ENCODE assay signal across 8 cellular contexts in the genomic region with DNA sequence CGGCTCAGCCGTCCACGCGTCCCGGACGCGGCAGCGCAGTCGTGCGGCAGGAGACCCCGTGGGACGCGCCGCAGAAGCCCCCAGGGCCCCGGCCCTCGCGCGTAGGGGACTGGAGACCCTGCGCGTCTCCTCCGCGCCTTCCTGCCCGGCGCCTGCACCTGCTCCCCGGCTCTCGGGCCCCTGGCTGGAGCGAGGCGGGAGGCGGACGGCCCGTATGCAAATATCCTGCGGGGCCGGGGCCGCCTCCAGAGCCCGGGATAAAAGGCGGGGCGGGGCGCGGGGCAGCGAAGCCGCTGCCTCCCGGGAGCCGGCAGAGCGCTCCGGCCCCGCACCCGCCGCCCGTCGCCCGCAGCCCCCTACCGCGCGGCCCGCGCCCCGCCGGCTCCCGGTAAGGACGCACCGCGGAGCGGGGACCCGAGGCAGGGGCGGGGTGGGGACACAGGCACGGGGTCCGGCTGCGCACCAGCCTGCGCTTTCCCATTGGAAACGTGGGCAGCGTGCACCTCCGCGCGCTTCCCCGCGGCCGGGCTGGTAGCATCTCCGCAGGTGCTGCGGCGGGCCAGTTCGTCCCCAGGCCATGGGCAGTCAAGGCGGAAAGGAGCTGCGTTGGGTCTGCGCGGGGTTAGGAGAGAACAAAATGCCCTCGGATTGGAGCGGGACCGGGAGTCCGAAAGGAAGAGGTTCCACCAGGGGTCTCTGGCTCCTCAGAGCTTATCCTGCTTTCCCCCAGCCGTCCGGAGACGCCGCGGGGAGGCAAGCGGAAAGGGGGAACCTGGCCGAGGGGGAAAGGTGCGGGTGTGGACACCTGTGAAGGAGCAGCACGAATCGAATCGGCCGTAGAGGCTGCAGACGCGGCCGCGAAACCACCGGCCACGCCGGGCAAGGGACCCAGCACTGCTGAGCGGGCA. TPM values are rescaled to one million over a fixed set of nuclear protein-coding genes. Genes with fewer than 3 reads are reported as not detected.
DNase-seq lines count a peak whose midpoint lies in the region; ATAC-seq and TF ChIP-seq lines count a peak whose summit lies in the region.

A gene with protein sequence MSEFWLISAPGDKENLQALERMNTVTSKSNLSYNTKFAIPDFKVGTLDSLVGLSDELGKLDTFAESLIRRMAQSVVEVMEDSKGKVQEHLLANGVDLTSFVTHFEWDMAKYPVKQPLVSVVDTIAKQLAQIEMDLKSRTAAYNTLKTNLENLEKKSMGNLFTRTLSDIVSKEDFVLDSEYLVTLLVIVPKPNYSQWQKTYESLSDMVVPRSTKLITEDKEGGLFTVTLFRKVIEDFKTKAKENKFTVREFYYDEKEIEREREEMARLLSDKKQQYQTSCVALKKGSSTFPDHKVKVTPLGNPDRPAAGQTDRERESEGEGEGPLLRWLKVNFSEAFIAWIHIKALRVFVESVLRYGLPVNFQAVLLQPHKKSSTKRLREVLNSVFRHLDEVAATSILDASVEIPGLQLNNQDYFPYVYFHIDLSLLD (plus strand): TSS at position 287 of the 908 bp plus-strand sequence. CDS start 1,220 bp downstream, outside the sequence.

- DNase-seq in NCI-H2171 treated with DMSO at 0.1 percent for 48 hours (lab: John Stamatoyannopoulos, UW) (peak; percentile 25), NCI-H2171 (lab: John Stamatoyannopoulos, UW) (no peak), NCI-H1105 treated with DMSO at 0.1 percent for 48 hours (lab: John Stamatoyannopoulos, UW) (peak; percentile 22), breast epithelium (ENCODE audit: low spot score in 2 of 2) (no peak), lung (ENCODE audit: low spot score) (peak; percentile 40), uterus (no peak), NOMO-1 treated with DMSO at 0.1 percent for 48 hours (lab: John Stamatoyannopoulos, UW; ENCODE audit: unreplicated experiment) (no peak)

- intact Hi-C loops in breast epithelium (cut with DNase I; ENCODE audit: low total_unique reads) (no loop called here), uterus (cut with DNase I; ENCODE audit: low total_unique reads) (no loop called here)

- WGBS in lung, 2 donors, result 0 to 1% methylated on average over 84 to 109 of the region's 109 CpGs

- H3K36me3 ChIP-seq in breast epithelium (no peaks in the 10 kb centered on the region), lung (ENCODE audit: control insufficient read depth in 2 of 2, insufficient read depth in 2 of 2, low read length in 2 of 2) (no peaks in the 10 kb centered on the region), uterus (no peaks in the 10 kb centered on the region)

- H3K4me1 ChIP-seq in breast epithelium, result peaks cover 0 to 11% of the 10 kb centered on the region in 2 donors
- H3K4me1 ChIP-seq in lung (ENCODE audit: control insufficient read depth in 2 of 2, insufficient read depth in 2 of 2, low read length in 2 of 2), result peaks cover 0 to 7% of the 10 kb centered on the region in 2 donors
- H3K4me1 ChIP-seq in uterus, result peaks cover 0 to 14% of the 10 kb centered on the region in 2 donors

- no peak for TF ChIP-seq CTCF in breast epithelium (IDR thresholded peaks at IDR 0.05)
- no peak for TF ChIP-seq CTCF in lung (IDR thresholded peaks at IDR 0.05; ENCODE audit: control extremely low read depth, extremely low read depth)
- no peak for TF ChIP-seq CTCF in uterus (IDR thresholded peaks at IDR 0.05)

- H3K27ac ChIP-seq in breast epithelium (no peak within 1 kb of the TSS), lung (ENCODE audit: low read depth in 1 of 2, low read length in 1 of 2) (no peak within 1 kb of the TSS), uterus (no peak within 1 kb of the TSS)

- no peak for TF ChIP-seq POLR2A in breast epithelium (IDR thresholded peaks at IDR 0.05)
- no peak for TF ChIP-seq POLR2A in uterus (IDR thresholded peaks at IDR 0.05)

- peak; percentile 81 for ATAC-seq in GM21515 (IDR thresholded peaks at IDR 0.05; ENCODE audit: unreplicated experiment)
- peak; percentile 85 for ATAC-seq in lung (ENCODE audit: insufficient read depth, low FRiP score)

- H3K9me3 ChIP-seq in breast epithelium, result no peaks in the 10 kb centered on the region
- peaks cover 0 to 8% of the 10 kb centered on the region in 2 donors for H3K9me3 ChIP-seq in lung (ENCODE audit: control insufficient read depth in 2 of 2, insufficient read depth in 1 of 2, low read length in 1 of 2)
- no peaks in the 10 kb centered on the region for H3K9me3 ChIP-seq in uterus

- H3K27me3 ChIP-seq in breast epithelium, result peaks cover 0 to 34% of the 10 kb centered on the region in 2 donors
- no peaks in the 10 kb centered on the region for H3K27me3 ChIP-seq in lung (ENCODE audit: control insufficient read depth, insufficient read depth)
- peaks cover 0 to 19% of the 10 kb centered on the region in 2 donors for H3K27me3 ChIP-seq in uterus

- peak within 1 kb of the TSS; percentile 29 to 77 (median 60) for H3K4me3 ChIP-seq in breast epithelium
- peak within 1 kb of the TSS; percentile 20 for H3K4me3 ChIP-seq in lung
- peak within 1 kb of the TSS; percentile 20 to 24 for H3K4me3 ChIP-seq in uterus

RNA-seq across cellular contexts. Expression of the gene that starts here (rescaled TPM):
- total RNA-seq in breast epithelium (10 to 100 TPM in 1 of 3 donors, under 1 TPM in 2; 0.16 to 18.7 (median 0.66) TPM), lung (1 to 10 TPM in 1 of 2 donors, under 1 TPM in 1; 0.55 to 2.5 TPM), uterus (1 to 10 TPM in 1 of 4 donors, under 1 TPM in 2, not detected in 1; 0.26 to 3.6 (median 0.61) TPM)
- polyA plus RNA-seq in lung, result 1 to 10 TPM in 1 of 2 donors, under 1 TPM in 1; 0.98 to 1.0 TPM

Comparison
In these comparisons a context has a peak if more than half of its experiments do, and no peak if none do; other contexts are left out.
1. DNase-seq: peak in NCI-H2171 treated with DMSO at 0.1 percent for 48 hours (single experiment), NCI-H1105 treated with DMSO at 0.1 percent for 48 hours (single experiment) and lung (single experiment); none in NCI-H2171 (single experiment), breast epithelium (0 of 2), uterus (0 of 2) and NOMO-1 treated with DMSO at 0.1 percent for 48 hours (single experiment).
2. Peak in every context shown above with its lines, with median percentiles within 50 percentile points of each other: H3K4me3 ChIP-seq.